In genomic region chr12:131702573-131702877, GRCh38 we compare ENCODE assay signal across 27 cellular contexts.
"Had no signal": no experiment of that assay in that cellular context is flagged by ENCODE, and none has a peak within 500 bp of the region (broad histone marks: within the 10 kb centered on the region; RNA-seq: fewer than 3 reads in every experiment).

No MANE protein-coding gene starts in this region.

- H3K4me1 ChIP-seq: neural progenitor cell, pancreas, prostate gland, right lobe of liver, sigmoid colon, stomach, thyroid gland, tibial nerve, upper lobe of right lung, uterus had no signal

- H3K27ac ChIP-seq: neural progenitor cell, pancreas, prostate gland, right lobe of liver, sigmoid colon, stomach, thoracic aorta, thyroid gland, tibial nerve, upper lobe of right lung, uterus had no signal

- H3K4me3 Mint-ChIP-seq: naive thymus-derived CD4-positive, alpha-beta T cell; natural killer cell; nephron; neural progenitor cell; stimulated activated effector memory CD8-positive, alpha-beta T cell treated with anti-CD3 and anti-CD28 coated beads, Interleukin-12 subunit alpha, Interleukin-12 subunit beta, amount 100 ng/mL, for 72 hours; stimulated activated naive B cell treated with anti-CD40 and anti-IgM and Interleukin-4, amounts not matched to agents 10 μg/mL and 1 μg/mL and 100 μg/mL, for 72 hours; stimulated activated naive CD8-positive, alpha-beta T cell treated with anti-CD3 and anti-CD28 coated beads, Interleukin-15, Interleukin-2, amounts not matched to agents 100 ng/mL and 50 ng/mL, for 24 hours had no signal

- DNase-seq: naive thymus-derived CD4-positive, alpha-beta T cell; natural killer cell; occipital lobe; pancreas; retina; right cardiac atrium; sigmoid colon; small intestine; stimulated activated CD4-positive, alpha-beta T cell treated with anti-CD3 and anti-CD28 coated beads, Interleukin-15, amount 100 ng/mL, for 24 hours; stimulated activated CD4-positive, alpha-beta T cell treated with anti-CD3 and anti-CD28 coated beads, Interleukin-2, amount 100 ng/mL, for 24 hours; stimulated activated CD4-positive, alpha-beta T cell treated with anti-CD3 and anti-CD28 coated beads, Interleukin-2, amount 100 ng/mL, for 48 hours; stimulated activated CD4-positive, alpha-beta T cell treated with anti-CD3 and anti-CD28 coated beads, Interleukin-4, amount 100 ng/mL, for 24 hours; stimulated activated naive B cell treated with anti-CD40 and anti-IgM and Interleukin-4, amounts not matched to agents 10 μg/mL and 1 μg/mL and 100 μg/mL, for 72 hours; stimulated activated naive CD4-positive, alpha-beta T cell treated with Interleukin-2 at 50 U/mL for 16 hours; stomach; thyroid gland; trophoblast cell; upper lobe of right lung; uterus had no signal

- H3K9me3 ChIP-seq: pancreas, prostate gland, right lobe of liver, thyroid gland had no signal

- H3K36me3 Mint-ChIP-seq: neural progenitor cell; stimulated activated effector memory CD8-positive, alpha-beta T cell treated with anti-CD3 and anti-CD28 coated beads, Interleukin-12 subunit alpha, Interleukin-12 subunit beta, amount 100 ng/mL, for 72 hours had no signal

- H3K27me3 ChIP-seq: neural progenitor cell, pancreas, right lobe of liver, sigmoid colon, thyroid gland, tibial nerve, upper lobe of right lung, uterus had no signal

- H3K27ac Mint-ChIP-seq: naive thymus-derived CD4-positive, alpha-beta T cell; natural killer cell; nephron; stimulated activated effector memory CD8-positive, alpha-beta T cell treated with anti-CD3 and anti-CD28 coated beads, Interleukin-12 subunit alpha, Interleukin-12 subunit beta, amount 100 ng/mL, for 72 hours; stimulated activated naive B cell treated with anti-CD40 and anti-IgM and Interleukin-4, amounts not matched to agents 10 μg/mL and 1 μg/mL and 100 μg/mL, for 72 hours; stimulated activated naive CD8-positive, alpha-beta T cell treated with anti-CD3 and anti-CD28 coated beads, Interleukin-15, Interleukin-2, amounts not matched to agents 100 ng/mL and 50 ng/mL, for 24 hours had no signal

- ATAC-seq: naive thymus-derived CD4-positive, alpha-beta T cell; natural killer cell; pancreas; stimulated activated effector memory CD8-positive, alpha-beta T cell treated with anti-CD3 and anti-CD28 coated beads, Interleukin-12 subunit alpha, Interleukin-12 subunit beta, amount 100 ng/mL, for 72 hours; stimulated activated naive B cell treated with anti-CD40 and anti-IgM and Interleukin-4, amounts not matched to agents 10 μg/mL and 1 μg/mL and 100 μg/mL, for 72 hours; upper lobe of right lung had no signal

- H3K4me1 Mint-ChIP-seq: natural killer cell; nephron; neural progenitor cell; stimulated activated naive B cell treated with anti-CD40 and anti-IgM and Interleukin-4, amounts not matched to agents 10 μg/mL and 1 μg/mL and 100 μg/mL, for 72 hours had no signal

- H3K36me3 ChIP-seq: neural progenitor cell, pancreas, prostate gland, right lobe of liver, sigmoid colon, stomach, thoracic aorta, thyroid gland, tibial nerve, upper lobe of right lung, uterus had no signal

- H3K4me3 ChIP-seq: neural progenitor cell, pancreas, prostate gland, right lobe of liver, sigmoid colon, stomach, thoracic aorta, thyroid gland, tibial nerve, upper lobe of right lung, uterus had no signal
